In genomic region chr6:52512199-52512598, GRCh38 we compare ENCODE assay signal across 8 cellular contexts.
DNase-seq lines count a peak whose midpoint lies in the region; ATAC-seq and TF ChIP-seq lines count a peak whose summit lies in the region.

No MANE protein-coding gene starts in this region.

- H3K4me3 ChIP-seq in psoas muscle = no peak overlapping the region

- H3K9me3 ChIP-seq in psoas muscle = no peaks in the 10 kb centered on the region

- intact Hi-C loops in Right ventricle myocardium superior (cut with DNase I) (loop anchor here (5.0 kb wide), 1 partner anchor 60 kb away; no protein-coding TSS in a partner anchor), psoas muscle (cut with DNase I) (no loop called here)

- DNase-seq in Caki2 (ENCODE audit: low read depth) (peak; percentile 44), WTC11 (ENCODE audit: low spot score) (no peak), Right ventricle myocardium superior (peak; percentile 55), psoas muscle (peak; percentile 50 to 63), NK-92 (lab: John Stamatoyannopoulos, UW; ENCODE audit: unreplicated experiment) (no peak), NCI-H526 (lab: John Stamatoyannopoulos, UW) (no peak), hippocampal formation (lab: John Stamatoyannopoulos, UW) (no peak)
- no peak for DNase-seq in NK-92 treated with Interleukin-12 subunit alpha and Interleukin-12 subunit beta, amount 100 ng/mL, for 24 hours (lab: John Stamatoyannopoulos, UW)

- CTCF ChIA-PET in WTC11 (lab: Charles Lee) = interaction anchor here (1.0 kb wide), 1 partner anchor 86 kb away, joined by 3 read pairs; no protein-coding TSS in a partner anchor

- no peaks in the 10 kb centered on the region for H3K9me3 Mint-ChIP-seq in WTC11

- ATAC-seq in WTC11 = no peak
- ATAC-seq in Right ventricle myocardium superior (ENCODE audit: poor library complexity) = peak; percentile 83
- ATAC-seq in psoas muscle = peak; percentile 68 to 77 (median 72)

- H3K27me3 Mint-ChIP-seq in WTC11 (ENCODE audit: low read depth) = no peaks in the 10 kb centered on the region

- TF ChIP-seq CTCF in WTC11 (IDR thresholded peaks at IDR 0.05) (no peak), psoas muscle (IDR thresholded peaks at IDR 0.05) (no peak)

- no peaks in the 10 kb centered on the region for H3K27me3 ChIP-seq in psoas muscle (ENCODE audit: insufficient read depth in 3 of 3, low read length in 2 of 3)

- POLR2A ChIA-PET in WTC11 (lab: Charles Lee) = no interaction called here

- in situ Hi-C loops in Caki2 (cut with HindIII; ENCODE audit: low pct_unique_long_range_greater_than_20kb, low sequenced_read_pairs) = no loop called here

- peak overlapping the region; percentile 71 for H3K27ac ChIP-seq in psoas muscle

- peak overlapping the region; percentile 57 for H3K27ac Mint-ChIP-seq in WTC11

- H3K4me1 Mint-ChIP-seq in WTC11 = peaks cover 51% of the 10 kb centered on the region

- peaks cover 44% of the 10 kb centered on the region for H3K36me3 Mint-ChIP-seq in WTC11

- H3K36me3 ChIP-seq in psoas muscle (ENCODE audit: insufficient read depth in 1 of 2, low read depth in 1 of 2) = peaks cover 0 to 24% of the 10 kb centered on the region in 2 donors

- H3K4me3 Mint-ChIP-seq in WTC11 = no peak overlapping the region

- WGBS in psoas muscle, 3 donors = 43 to 52% (median 47%) methylated on average over 4 of the region's 4 CpGs

- peaks cover 18% of the 10 kb centered on the region for H3K4me1 ChIP-seq in psoas muscle

TF ChIP-seq in WTC11, 78 proteins besides CTCF, POLR2A, EP300 and RAD21:
- no peak for TF ChIP-seq NR3C1 (CRISPR knock-in tag; conservative IDR thresholded peaks at IDR 0.05; ENCODE audit: low read depth)
- no peak for TF ChIP-seq FOXP4 (CRISPR knock-in tag; IDR thresholded peaks at IDR 0.05)
- no peak for TF ChIP-seq TEAD1 (CRISPR knock-in tag; IDR thresholded peaks at IDR 0.05)
- TF ChIP-seq JUN (CRISPR knock-in tag; IDR thresholded peaks at IDR 0.05) = no peak

Comparison
In these comparisons a context has a peak if more than half of its experiments do, and no peak if none do; other contexts are left out.
1. DNase-seq: peak in Caki2 (single experiment), Right ventricle myocardium superior (single experiment) and psoas muscle (2 of 2); none in WTC11 (single experiment), NK-92 (single experiment), NCI-H526 (0 of 2), NK-92 treated with Interleukin-12 subunit alpha and Interleukin-12 subunit beta, amount 100 ng/mL, for 24 hours (single experiment) and hippocampal formation (0 of 2).